ENCODE assay signal across 18 cellular contexts in the genomic region with DNA sequence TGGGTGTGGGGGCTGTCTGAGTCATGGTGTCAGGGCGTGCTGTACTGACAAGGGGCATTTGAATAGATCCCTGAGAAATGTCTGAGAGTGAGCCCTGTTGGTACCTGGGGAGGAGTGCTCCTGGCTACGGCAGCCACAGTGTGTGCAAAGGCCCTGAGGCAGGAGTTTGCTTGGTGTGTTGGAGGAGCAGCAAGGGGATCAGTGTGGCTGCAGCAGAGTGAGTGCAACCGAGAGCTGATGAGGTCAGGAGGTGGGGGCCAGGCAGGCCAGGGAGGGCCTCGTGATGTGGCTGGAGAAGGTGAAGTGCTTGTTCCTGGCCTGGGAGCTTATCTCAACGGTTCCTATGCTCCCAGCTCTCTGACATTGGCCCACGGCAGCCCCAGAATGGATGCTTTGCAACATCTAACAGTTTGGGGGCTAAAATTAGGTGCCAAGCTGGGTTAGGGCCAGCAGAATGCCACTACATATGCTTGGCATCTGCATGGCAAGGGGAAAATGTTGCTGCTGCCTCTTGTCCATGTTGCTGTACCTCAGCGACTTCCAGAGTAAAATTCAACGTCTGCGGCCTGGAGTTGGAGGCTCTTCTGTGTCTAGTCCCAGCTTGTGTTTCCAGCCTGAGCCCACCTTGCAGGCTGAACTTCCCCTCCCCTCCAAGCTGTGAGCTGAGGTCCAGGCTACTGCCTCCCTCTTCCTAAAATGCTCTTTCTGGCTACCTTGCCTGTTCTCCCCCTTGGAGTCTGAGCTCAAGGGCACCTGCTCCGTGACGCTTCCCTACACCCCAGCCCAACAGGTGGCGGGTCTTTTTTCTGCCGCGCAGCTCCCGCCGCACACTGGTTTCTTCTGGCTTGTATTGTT. TPM values are rescaled to one million over a fixed set of nuclear protein-coding genes. Genes with fewer than 3 reads are reported as not detected.
A peak's percentile ranks its signal among the peaks of the same experiment; 100 is the strongest.
DNase-seq lines count a peak whose midpoint lies in the region; TF ChIP-seq lines count a peak whose summit lies in the region.
"Had no signal": no experiment of that assay in that cellular context is flagged by ENCODE, and none has a peak within 500 bp of the region (broad histone marks: within the 10 kb centered on the region; RNA-seq: fewer than 3 reads in every experiment).

No MANE protein-coding gene starts in this region.

- no peak for TF ChIP-seq POLR2A in spleen (IDR thresholded peaks at IDR 0.05)

- intact Hi-C loops in activated CD4-positive, alpha-beta memory T cell treated with anti-CD3 and anti-CD28 coated beads for 36 hours (cut with micrococcal nuclease), result no loop called here
- intact Hi-C loops in spleen (cut with DNase I; ENCODE audit: low total_unique reads) (no loop called here), Calu3 (cut with micrococcal nuclease; ENCODE audit: unreplicated experiment) (no loop called here)

- no peak overlapping the region for H3K4me3 Mint-ChIP-seq in activated CD4-positive, alpha-beta memory T cell treated with anti-CD3 and anti-CD28 coated beads, Interleukin-2, amount 10 ng/mL, durations not matched to agents 7 days and 5 days
- H3K4me3 Mint-ChIP-seq in activated CD4-positive, alpha-beta memory T cell treated with anti-CD3 and anti-CD28 coated beads for 36 hours, result no peak overlapping the region
- no peak overlapping the region for H3K4me3 Mint-ChIP-seq in Calu3 (ENCODE audit: low read depth, unreplicated experiment)
- H3K4me3 Mint-ChIP-seq: CD8-positive, alpha-beta T cell had no signal

- peak; percentile 11 for DNase-seq in activated CD4-positive, alpha-beta memory T cell treated with anti-CD3 and anti-CD28 coated beads, Interleukin-2, amount 10 ng/mL, durations not matched to agents 7 days and 5 days
- no peak for DNase-seq in activated CD4-positive, alpha-beta memory T cell treated with anti-CD3 and anti-CD28 coated beads for 36 hours
- DNase-seq in islet precursor cell (peak; percentile 33), spleen (peak; percentile 67), Calu3 (no peak), nucleus accumbens (lab: John Stamatoyannopoulos, UW) (no peak), NCI-H510A treated with DMSO at 0.1 percent for 48 hours (lab: John Stamatoyannopoulos, UW) (no peak)
- DNase-seq: EL, MG63, NCI-H1105, NCI-H1694 treated with DMSO at 0.1 percent for 48 hours, NCI-H446, NCI-H748 treated with DMSO at 0.1 percent for 48 hours, PC-9 had no signal

- H3K27ac Mint-ChIP-seq in activated CD4-positive, alpha-beta memory T cell treated with anti-CD3 and anti-CD28 coated beads, Interleukin-2, amount 10 ng/mL, durations not matched to agents 7 days and 5 days, result no peak overlapping the region
- no peak overlapping the region for H3K27ac Mint-ChIP-seq in activated CD4-positive, alpha-beta memory T cell treated with anti-CD3 and anti-CD28 coated beads for 36 hours
- no peak overlapping the region for H3K27ac Mint-ChIP-seq in Calu3 (ENCODE audit: unreplicated experiment)
- H3K27ac Mint-ChIP-seq: CD8-positive, alpha-beta T cell had no signal

- H3K36me3 ChIP-seq in HEK293 (ENCODE audit: control insufficient read depth in 2 of 2, insufficient read depth in 1 of 2, low read length in 2 of 2), result no peaks in the 10 kb centered on the region
- H3K36me3 ChIP-seq in spleen, result no peaks in the 10 kb centered on the region
- H3K36me3 ChIP-seq: MG63 had no signal

- peaks cover 2% of the 10 kb centered on the region for H3K27me3 Mint-ChIP-seq in activated CD4-positive, alpha-beta memory T cell treated with anti-CD3 and anti-CD28 coated beads, Interleukin-2, amount 10 ng/mL, durations not matched to agents 7 days and 5 days
- no peaks in the 10 kb centered on the region for H3K27me3 Mint-ChIP-seq in activated CD4-positive, alpha-beta memory T cell treated with anti-CD3 and anti-CD28 coated beads for 36 hours
- no peaks in the 10 kb centered on the region for H3K27me3 Mint-ChIP-seq in Calu3 (ENCODE audit: unreplicated experiment)

- H3K27ac ChIP-seq in HEK293 (ENCODE audit: extremely low read depth, low read depth, low read length) (no peak overlapping the region), spleen (no peak overlapping the region)
- H3K27ac ChIP-seq: 22Rv1, KMS-11, PC-9 had no signal

- peaks cover 5% of the 10 kb centered on the region for H3K4me1 Mint-ChIP-seq in activated CD4-positive, alpha-beta memory T cell treated with anti-CD3 and anti-CD28 coated beads, Interleukin-2, amount 10 ng/mL, durations not matched to agents 7 days and 5 days
- H3K4me1 Mint-ChIP-seq in activated CD4-positive, alpha-beta memory T cell treated with anti-CD3 and anti-CD28 coated beads for 36 hours (ENCODE audit: low read depth), result peaks cover 7% of the 10 kb centered on the region
- H3K4me1 Mint-ChIP-seq in Calu3 (ENCODE audit: low read depth, unreplicated experiment), result no peaks in the 10 kb centered on the region

- TF ChIP-seq CTCF in HEK293 (tag by site-specific recombination; IDR thresholded peaks at IDR 0.05), result no peak
- TF ChIP-seq CTCF in spleen (IDR thresholded peaks at IDR 0.05 in 8 of 11, conservative IDR thresholded peaks at IDR 0.05 in 3 of 11), result no peak
- TF ChIP-seq CTCF in Calu3 (IDR thresholded peaks at IDR 0.05; ENCODE audit: unreplicated experiment), result no peak

- BruUV-seq in Calu3 (replicated peaks; lab: Mats Ljungman, UMichigan), result no TSS peak

- H3K4me1 ChIP-seq in HEK293 (ENCODE audit: control insufficient read depth, insufficient read depth, low read length) (no peaks in the 10 kb centered on the region), spleen (peaks cover 6 to 19% (median 15%) of the 10 kb centered on the region in 6 donors)

- no peaks in the 10 kb centered on the region for H3K36me3 Mint-ChIP-seq in activated CD4-positive, alpha-beta memory T cell treated with anti-CD3 and anti-CD28 coated beads, Interleukin-2, amount 10 ng/mL, durations not matched to agents 7 days and 5 days (ENCODE audit: low read depth)
- H3K36me3 Mint-ChIP-seq in activated CD4-positive, alpha-beta memory T cell treated with anti-CD3 and anti-CD28 coated beads for 36 hours, result no peaks in the 10 kb centered on the region
- peaks cover 5% of the 10 kb centered on the region for H3K36me3 Mint-ChIP-seq in Calu3 (ENCODE audit: insufficient read depth, unreplicated experiment)
- H3K36me3 Mint-ChIP-seq: CD8-positive, alpha-beta T cell had no signal

- CTCF ChIA-PET in activated CD4-positive, alpha-beta memory T cell treated with anti-CD3 and anti-CD28 coated beads, Interleukin-2, amount 10 ng/mL, durations not matched to agents 7 days and 5 days (lab: Charles Lee), result no interaction called here
- CTCF ChIA-PET in activated CD4-positive, alpha-beta memory T cell treated with anti-CD3 and anti-CD28 coated beads for 36 hours (lab: Charles Lee), result no interaction called here
- CTCF ChIA-PET in HEK293 (lab: Yijun Ruan, JAX), result no interaction called here
- CTCF ChIA-PET in Calu3 (lab: Charles Lee), result no interaction called here

- no peaks in the 10 kb centered on the region for H3K9me3 Mint-ChIP-seq in activated CD4-positive, alpha-beta memory T cell treated with anti-CD3 and anti-CD28 coated beads, Interleukin-2, amount 10 ng/mL, durations not matched to agents 7 days and 5 days
- no peaks in the 10 kb centered on the region for H3K9me3 Mint-ChIP-seq in activated CD4-positive, alpha-beta memory T cell treated with anti-CD3 and anti-CD28 coated beads for 36 hours
- no peaks in the 10 kb centered on the region for H3K9me3 Mint-ChIP-seq in Calu3 (ENCODE audit: low read depth, unreplicated experiment)
- H3K9me3 Mint-ChIP-seq: CD8-positive, alpha-beta T cell had no signal

- peaks cover 0 to 4% (median 0%) of the 10 kb centered on the region in 7 donors for H3K27me3 ChIP-seq in spleen (replicated peaks in 1 of 7)
- H3K27me3 ChIP-seq: MG63 had no signal

- WGBS in spleen, 5 donors, result 83 to 90% (median 88%) methylated on average over 16 of the region's 16 CpGs

- H3K4me3 ChIP-seq in HEK293 (ENCODE audit: low read depth, low read length), result no peak overlapping the region
- H3K4me3 ChIP-seq in spleen, result no peak overlapping the region
- H3K4me3 ChIP-seq: MG63, PC-9 had no signal

- POLR2A ChIA-PET in activated CD4-positive, alpha-beta memory T cell treated with anti-CD3 and anti-CD28 coated beads, Interleukin-2, amount 10 ng/mL, durations not matched to agents 7 days and 5 days (lab: Charles Lee), result no interaction called here
- POLR2A ChIA-PET in activated CD4-positive, alpha-beta memory T cell treated with anti-CD3 and anti-CD28 coated beads for 36 hours (lab: Charles Lee), result no interaction called here
- POLR2A ChIA-PET in HEK293 (lab: Yijun Ruan, JAX), result no interaction called here

- H3K9me3 ChIP-seq in HEK293 (ENCODE audit: control insufficient read depth, insufficient read depth, low read depth, low read length) (no peaks in the 10 kb centered on the region), spleen (no peaks in the 10 kb centered on the region)
- H3K9me3 ChIP-seq: MG63 had no signal

TF ChIP-seq in HEK293, 187 proteins besides CTCF, POLR2A, EP300 and RAD21:
- TF ChIP-seq TRIM28 (IDR thresholded peaks at IDR 0.05; ENCODE audit: borderline replicate concordance, low read length), result no peak
- TF ChIP-seq ZNF677 (tag by site-specific recombination; IDR thresholded peaks at IDR 0.05), result no peak
- TF ChIP-seq, protein P1, sequence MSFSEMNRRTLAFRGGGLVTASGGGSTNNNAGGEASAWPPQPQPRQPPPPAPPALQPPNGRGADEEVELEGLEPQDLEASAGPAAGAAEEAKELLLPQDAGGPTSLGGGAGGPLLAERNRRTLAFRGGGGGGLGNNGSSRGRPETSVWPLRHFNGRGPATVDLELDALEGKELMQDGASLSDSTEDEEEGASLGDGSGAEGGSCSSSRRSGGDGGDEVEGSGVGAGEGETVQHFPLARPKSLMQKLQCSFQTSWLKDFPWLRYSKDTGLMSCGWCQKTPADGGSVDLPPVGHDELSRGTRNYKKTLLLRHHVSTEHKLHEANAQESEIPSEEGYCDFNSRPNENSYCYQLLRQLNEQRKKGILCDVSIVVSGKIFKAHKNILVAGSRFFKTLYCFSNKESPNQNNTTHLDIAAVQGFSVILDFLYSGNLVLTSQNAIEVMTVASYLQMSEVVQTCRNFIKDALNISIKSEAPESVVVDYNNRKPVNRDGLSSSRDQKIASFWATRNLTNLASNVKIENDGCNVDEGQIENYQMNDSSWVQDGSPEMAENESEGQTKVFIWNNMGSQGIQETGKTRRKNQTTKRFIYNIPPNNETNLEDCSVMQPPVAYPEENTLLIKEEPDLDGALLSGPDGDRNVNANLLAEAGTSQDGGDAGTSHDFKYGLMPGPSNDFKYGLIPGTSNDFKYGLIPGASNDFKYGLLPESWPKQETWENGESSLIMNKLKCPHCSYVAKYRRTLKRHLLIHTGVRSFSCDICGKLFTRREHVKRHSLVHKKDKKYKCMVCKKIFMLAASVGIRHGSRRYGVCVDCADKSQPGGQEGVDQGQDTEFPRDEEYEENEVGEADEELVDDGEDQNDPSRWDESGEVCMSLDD (tag by site-specific recombination; IDR thresholded peaks at IDR 0.05), result no peak
- peak; percentile 80 for TF ChIP-seq ZNF623 (tag by site-specific recombination; IDR thresholded peaks at IDR 0.05)

RNA-seq across cellular contexts. Expression of gene MYEOV, which starts 48.2 kb away (rescaled TPM):
- total RNA-seq in activated CD4-positive, alpha-beta memory T cell treated with anti-CD3 and anti-CD28 coated beads, Interleukin-2, amount 10 ng/mL, durations not matched to agents 7 days and 5 days, result not detected
- under 1 TPM in 1 of 2 experiments, not detected in 1; 0.14 TPM for total RNA-seq in activated CD4-positive, alpha-beta memory T cell treated with anti-CD3 and anti-CD28 coated beads for 36 hours
- total RNA-seq in spleen (1 to 10 TPM in 2 of 7 donors, under 1 TPM in 3, not detected in 2; 0.36 to 1.4 (median 0.52) TPM), Calu3 (2022) (79.9 and 98.4 TPM in 2 replicates)
- under 1 TPM; 0.06 to 0.43 (median 0.12) TPM for polyA plus RNA-seq in spleen

Comparison
In these comparisons a context has a peak if more than half of its experiments do, and no peak if none do; other contexts are left out.
1. DNase-seq: peak in activated CD4-positive, alpha-beta memory T cell treated with anti-CD3 and anti-CD28 coated beads, Interleukin-2, amount 10 ng/mL, durations not matched to agents 7 days and 5 days (single experiment), islet precursor cell (single experiment) and spleen (single experiment); none in activated CD4-positive, alpha-beta memory T cell treated with anti-CD3 and anti-CD28 coated beads for 36 hours (single experiment), Calu3 (single experiment), nucleus accumbens (0 of 56) and NCI-H510A treated with DMSO at 0.1 percent for 48 hours (single experiment).
2. RNA of gene MYEOV, which starts 48.2 kb away (total RNA-seq): 79.9 to 98.4 TPM in Calu3; 0.36 to 1.4 TPM in spleen, 0.14 TPM in activated CD4-positive, alpha-beta memory T cell treated with anti-CD3 and anti-CD28 coated beads for 36 hours and not detected in activated CD4-positive, alpha-beta memory T cell treated with anti-CD3 and anti-CD28 coated beads, Interleukin-2, amount 10 ng/mL, durations not matched to agents 7 days and 5 days; every median in the first group is over 10 times any median in the second.